In genomic region chr20:23082846-23083552, GRCh38 we compare ENCODE assay signal across 13 cellular contexts. TPM values are rescaled to one million over a fixed set of nuclear protein-coding genes. Genes with fewer than 3 reads are reported as not detected.
A peak's percentile ranks its signal among the peaks of the same experiment; 100 is the strongest.
DNase-seq lines count a peak whose midpoint lies in the region; TF ChIP-seq lines count a peak whose summit lies in the region.
"Had no signal": no experiment of that assay in that cellular context is flagged by ENCODE, and none has a peak within 500 bp of the region (broad histone marks: within the 10 kb centered on the region; RNA-seq: fewer than 3 reads in every experiment).

No MANE protein-coding gene starts in this region.

- H3K4me1 Mint-ChIP-seq in H9 (peaks cover 17 to 20% of the 10 kb centered on the region in 2 experiments), immature natural killer cell (peaks cover 71 to 81% of the 10 kb centered on the region in 2 donors)
- H3K4me1 Mint-ChIP-seq in T-helper 2 cell treated with Interferon-gamma antibody and Interleukin-4, amounts not matched to agents 5 μg/mL and 100 μg/mL, for 36 hours (ENCODE audit: low read depth) = peaks cover 24% of the 10 kb centered on the region

- TF ChIP-seq CTCF in H9 (conservative IDR thresholded peaks at IDR 0.05) = no peak

- H3K4me1 ChIP-seq in H9 (ENCODE audit: insufficient read depth, low read length) (no peaks in the 10 kb centered on the region; the same call in 1 of the 2 replicates), skeletal muscle tissue (ENCODE audit: control insufficient read depth in 3 of 3, insufficient read depth in 3 of 3, low read length in 3 of 3) (peaks cover 5 to 25% (median 23%) of the 10 kb centered on the region in 3 donors)

- H4K20me1 ChIP-seq in H9 (ENCODE audit: control insufficient read depth, insufficient read depth, insufficient read length) = no peaks in the 10 kb centered on the region

- no peak overlapping the region for H3K18ac ChIP-seq in H9 (ENCODE audit: insufficient read length, low read depth, low read length)

- H3K79me2 ChIP-seq in H9 (ENCODE audit: insufficient read depth, low read length) = no peaks in the 10 kb centered on the region

- H4K91ac ChIP-seq in H9 (ENCODE audit: insufficient read length, low read depth, low read length) = no peak overlapping the region

- H3K23ac ChIP-seq in H9 (ENCODE audit: insufficient read length, low read depth, low read length) = no peak overlapping the region

- H3K9me3 ChIP-seq in H9 (ENCODE audit: control insufficient read depth, low read depth, low read length) = no peaks in the 10 kb centered on the region
- H3K9me3 ChIP-seq in skeletal muscle tissue (ENCODE audit: control insufficient read depth in 3 of 3, low read length in 3 of 3) = no peaks in the 10 kb centered on the region

- no peak overlapping the region for H2BK5ac ChIP-seq in H9 (ENCODE audit: insufficient read length, low read length)

- peaks cover 4% of the 10 kb centered on the region; the same call in 1 of the 2 replicates for H3K27me3 Mint-ChIP-seq in H9 (ENCODE audit: low read depth)
- H3K27me3 Mint-ChIP-seq in T-helper 2 cell treated with Interferon-gamma antibody and Interleukin-4, amounts not matched to agents 5 μg/mL and 100 μg/mL, for 36 hours (ENCODE audit: low read depth) = peaks cover 3% of the 10 kb centered on the region
- H3K27me3 Mint-ChIP-seq in immature natural killer cell (ENCODE audit: low read depth in 3 of 3) = peaks cover 0 to 4% (median 0%) of the 10 kb centered on the region in 3 donors

- no peak overlapping the region for H2BK15ac ChIP-seq in H9 (ENCODE audit: low read depth, low read length)

- H3T11ph ChIP-seq in H9 (ENCODE audit: low read length) = no peak overlapping the region

- peaks cover 0 to 4% (median 0%) of the 10 kb centered on the region in 3 donors for H3K36me3 ChIP-seq in skeletal muscle tissue (ENCODE audit: control insufficient read depth in 3 of 3, insufficient read depth in 3 of 3, low read length in 3 of 3)

- H2AK5ac ChIP-seq in H9 (ENCODE audit: insufficient read length, low read length) = no peak overlapping the region

- no CpG with 5 or more reads among the region's 9 CpGs for WGBS in H9 (ENCODE audit: extremely low coverage, insufficient read length, low lambda C conversion rate)

- DNase-seq in H9 = peak; percentile 48
- DNase-seq in T-helper 2 cell treated with Interferon-gamma antibody and Interleukin-4, amounts not matched to agents 5 μg/mL and 100 μg/mL, for 36 hours (ENCODE audit: low spot score) = no peak
- no peak for DNase-seq in immature natural killer cell
- DNase-seq in effector CD8-positive, alpha-beta T cell (lab: John Stamatoyannopoulos, UW) = no peak
- no peak for DNase-seq in NCI-H2227 treated with DMSO at 0.1 percent for 48 hours (lab: John Stamatoyannopoulos, UW)
- no peak for DNase-seq in germinal center (ENCODE audit: low spot score)
- no peak for DNase-seq in AG08396 (ENCODE audit: low spot score)
- DNase-seq: activated CD4-positive, alpha-beta T cell treated with anti-CD3 and anti-CD28 coated beads for 4 hours; PC-3 had no signal

- no peak overlapping the region for H2BK12ac ChIP-seq in H9 (ENCODE audit: insufficient read length, low read depth, low read length)

- H3K4me3 Mint-ChIP-seq in H9 (no peak overlapping the region), immature natural killer cell (peak overlapping the region; percentile 71 to 86 (median 83))
- H3K4me3 Mint-ChIP-seq in T-helper 2 cell treated with Interferon-gamma antibody and Interleukin-4, amounts not matched to agents 5 μg/mL and 100 μg/mL, for 36 hours = peak overlapping the region; percentile 20

- no peak overlapping the region for H3K4me2 ChIP-seq in H9 (ENCODE audit: insufficient read depth, insufficient read length, low read length)
- H3K4me2 ChIP-seq: KMS-11 had no signal

- H3K27ac ChIP-seq in H9 (ENCODE audit: insufficient read length, low read depth, low read length) (no peak overlapping the region), skeletal muscle tissue (ENCODE audit: low read depth, low read length) (peak overlapping the region; percentile 89)
- H3K27ac ChIP-seq: KMS-11 had no signal

- peak overlapping the region; percentile 1 to 66 (median 17) for H3K4me3 ChIP-seq in skeletal muscle tissue (ENCODE audit: low read length in 3 of 3)

- no peaks in the 10 kb centered on the region for H3K79me1 ChIP-seq in H9 (ENCODE audit: insufficient read depth, low read depth, low read length, poor library complexity, severe bottlenecking)

- H3K27me3 ChIP-seq in H9 (ENCODE audit: insufficient read depth, low read length) = no peaks in the 10 kb centered on the region
- no peaks in the 10 kb centered on the region for H3K27me3 ChIP-seq in skeletal muscle tissue (ENCODE audit: control insufficient read depth in 3 of 3, insufficient read depth in 3 of 3, low read length in 3 of 3)

- H3K9ac ChIP-seq in H9 (ENCODE audit: extremely low read depth, insufficient read length, low read length) (no peak overlapping the region), skeletal muscle tissue (ENCODE audit: low read depth in 1 of 3, low read length in 3 of 3) (peak overlapping the region; percentile 64 to 75 (median 75))
- H3K9ac ChIP-seq: KMS-11 had no signal

- H3K9me3 Mint-ChIP-seq in H9 (no peaks in the 10 kb centered on the region), immature natural killer cell (no peaks in the 10 kb centered on the region)
- H3K9me3 Mint-ChIP-seq in T-helper 2 cell treated with Interferon-gamma antibody and Interleukin-4, amounts not matched to agents 5 μg/mL and 100 μg/mL, for 36 hours = no peaks in the 10 kb centered on the region
- H3K9me3 Mint-ChIP-seq: naive thymus-derived CD8-positive, alpha-beta T cell had no signal

- no peak overlapping the region for H2BK20ac ChIP-seq in H9 (ENCODE audit: low read depth, low read length, poor library complexity, severe bottlenecking)

- H3K36me3 Mint-ChIP-seq in H9 (ENCODE audit: insufficient read depth in 1 of 3, low read depth in 3 of 3) = no peaks in the 10 kb centered on the region
- no peaks in the 10 kb centered on the region for H3K36me3 Mint-ChIP-seq in T-helper 2 cell treated with Interferon-gamma antibody and Interleukin-4, amounts not matched to agents 5 μg/mL and 100 μg/mL, for 36 hours (ENCODE audit: low read depth)
- H3K36me3 Mint-ChIP-seq in immature natural killer cell = peaks cover 0 to 7% (median 3%) of the 10 kb centered on the region in 3 donors
- H3K36me3 Mint-ChIP-seq: naive thymus-derived CD8-positive, alpha-beta T cell had no signal

- H4K8ac ChIP-seq in H9 (replicated peaks; ENCODE audit: insufficient read length, low read depth, low read length) = no peak overlapping the region

- H3K56ac ChIP-seq in H9 (ENCODE audit: insufficient read length, low read depth, low read length) = no peak overlapping the region

- H3K14ac ChIP-seq in H9 (ENCODE audit: insufficient read depth, low read length) = no peak overlapping the region

- H4K5ac ChIP-seq in H9 (ENCODE audit: insufficient read length, low read depth, low read length) = no peak overlapping the region

- H2BK120ac ChIP-seq in H9 (ENCODE audit: low read depth, low read length, poor library complexity, severe bottlenecking) = no peak overlapping the region

- H3K4ac ChIP-seq in H9 (ENCODE audit: low read depth, low read length) = no peak overlapping the region

- no peaks in the 10 kb centered on the region for H3K23me2 ChIP-seq in H9 (ENCODE audit: insufficient read length, low read depth, low read length, poor library complexity, severe bottlenecking)

- H2AFZ ChIP-seq in H9 (ENCODE audit: low read length) = no peak overlapping the region

- H3K27ac Mint-ChIP-seq in H9 = no peak overlapping the region; a peak in 1 of 7 replicates
- no peak overlapping the region for H3K27ac Mint-ChIP-seq in T-helper 2 cell treated with Interferon-gamma antibody and Interleukin-4, amounts not matched to agents 5 μg/mL and 100 μg/mL, for 36 hours
- H3K27ac Mint-ChIP-seq in immature natural killer cell = peak overlapping the region; percentile 88 to 97 (median 94)

RNA-seq across cellular contexts. Expression of gene CD93, which starts 3.1 kb away (rescaled TPM):
- not detected in 2 replicates for total RNA-seq in H9 (2021)
- under 1 TPM in 2 of 3 donors, not detected in 1; 0.18 to 0.71 TPM for polyA plus RNA-seq in immature natural killer cell
- 76.7 TPM for total RNA-seq in skeletal muscle tissue
- total RNA-seq: fibroblast of lung, PC-3 had no signal

RNA-seq across cellular contexts. Expression of gene THBD, which starts 33.5 kb away (rescaled TPM):
- 0.15 and 0.28 TPM in 2 replicates for total RNA-seq in H9 (2021)
- under 1 TPM; 0.16 to 0.96 (median 0.26) TPM for polyA plus RNA-seq in immature natural killer cell
- 6.8 TPM for total RNA-seq in skeletal muscle tissue
- polyA plus RNA-seq: naive thymus-derived CD8-positive, alpha-beta T cell had no signal

RNA-seq across cellular contexts. Expression of gene SSTR4, which starts 47.9 kb away (rescaled TPM):
- total RNA-seq in H9 (2021) = not detected in 2 replicates
- not detected for polyA plus RNA-seq in immature natural killer cell
- total RNA-seq in skeletal muscle tissue = not detected
- total RNA-seq: fibroblast of lung; naive thymus-derived CD8-positive, alpha-beta T cell; PC-3 had no signal
- polyA plus RNA-seq: fibroblast of lung; naive thymus-derived CD8-positive, alpha-beta T cell had no signal

Comparison
In these comparisons a context has a peak if more than half of its experiments do, and no peak if none do; other contexts are left out.
1. H3K27ac Mint-ChIP-seq: peak in immature natural killer cell (6 of 6); none in H9 (0 of 3) and T-helper 2 cell treated with Interferon-gamma antibody and Interleukin-4, amounts not matched to agents 5 μg/mL and 100 μg/mL, for 36 hours (single experiment).
2. H3K4me3 Mint-ChIP-seq: peak in T-helper 2 cell treated with Interferon-gamma antibody and Interleukin-4, amounts not matched to agents 5 μg/mL and 100 μg/mL, for 36 hours (single experiment) and immature natural killer cell (5 of 5); none in H9 (0 of 2).
3. RNA of gene CD93, which starts 3.1 kb away (total RNA-seq): 76.7 TPM in skeletal muscle tissue (single experiment); not detected in H9; every median in the first group is over 10 times any median in the second.